Comparison of ENCODE assay signal across 13 cellular contexts in the genomic region with DNA sequence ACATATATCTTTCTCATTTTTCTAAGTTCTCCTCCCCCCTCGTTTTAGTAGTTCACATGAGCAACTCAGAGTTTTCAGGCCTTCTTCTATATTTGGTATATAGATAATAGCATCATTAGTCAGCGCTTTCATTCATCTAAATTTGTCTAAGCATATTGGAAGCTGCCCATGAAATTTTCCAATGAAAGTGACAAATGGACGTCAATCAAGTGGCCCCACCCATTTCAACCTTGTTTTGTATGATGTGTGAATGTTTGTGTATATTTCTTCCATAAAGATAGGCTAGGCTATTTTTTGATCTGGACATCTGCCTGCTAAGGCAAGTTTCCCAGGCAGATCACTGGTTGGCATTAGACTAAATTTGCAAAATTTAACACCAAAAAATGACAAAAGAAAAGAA.
DNase-seq lines count a peak whose midpoint lies in the region; ATAC-seq and TF ChIP-seq lines count a peak whose summit lies in the region.
"Had no signal": no experiment of that assay in that cellular context is flagged by ENCODE, and none has a peak within 500 bp of the region (broad histone marks: within the 10 kb centered on the region; RNA-seq: fewer than 3 reads in every experiment).

No MANE protein-coding gene starts in this region.

- ATAC-seq in heart left ventricle (no peak), Right ventricle myocardium inferior (no peak), HG03460 (IDR thresholded peaks at IDR 0.05; ENCODE audit: unreplicated experiment) (no peak)

- DNase-seq in heart left ventricle (no peak), Right ventricle myocardium inferior (ENCODE audit: missing footprints) (no peak), NCI-H69 (lab: John Stamatoyannopoulos, UW) (peak; percentile 60), epithelial cell of prostate (ENCODE audit: low read depth, low spot score) (no peak), tibial nerve (ENCODE audit: low spot score in 2 of 2) (no peak), GDM1 (lab: John Stamatoyannopoulos, UW) (no peak), CD1c-positive myeloid dendritic cell (ENCODE audit: extremely low spot score) (no peak)
- DNase-seq: activated T-cell treated with anti-CD3 and anti-CD28 coated beads, Interleukin-2, amount 50 U/mL, for 24 hours; endodermal cell; NCI-H345; occipital lobe; stimulated activated CD4-positive, alpha-beta T cell treated with anti-CD3 and anti-CD28 coated beads, Interleukin-1b, Interleukin-23, amount 100 ng/mL, for 48 hours had no signal

- H3K27me3 ChIP-seq in heart left ventricle (no peaks in the 10 kb centered on the region), tibial nerve (no peaks in the 10 kb centered on the region)

- TF ChIP-seq EP300 in tibial nerve (IDR thresholded peaks at IDR 0.05) = no peak

- H3K4me3 ChIP-seq in heart left ventricle = no peak overlapping the region
- no peak overlapping the region for H3K4me3 ChIP-seq in tibial nerve

- WGBS in heart left ventricle, 4 donors = 32 to 35% (median 35%) methylated on average over 3 of the region's 3 CpGs
- WGBS in tibial nerve, 2 donors = 34 to 47% methylated on average over 3 of the region's 3 CpGs

- TF ChIP-seq POLR2A in heart left ventricle (IDR thresholded peaks at IDR 0.05) (no peak), tibial nerve (IDR thresholded peaks at IDR 0.05) (no peak)

- TF ChIP-seq CTCF in heart left ventricle (IDR thresholded peaks at IDR 0.05) (no peak), tibial nerve (IDR thresholded peaks at IDR 0.05) (no peak)

- H3K9me3 ChIP-seq in heart left ventricle = no peaks in the 10 kb centered on the region
- H3K9me3 ChIP-seq in tibial nerve = no peaks in the 10 kb centered on the region

- H3K4me1 ChIP-seq in heart left ventricle = peaks cover 0 to 69% (median 37%) of the 10 kb centered on the region in 12 donors
- H3K4me1 ChIP-seq in tibial nerve = peaks cover 0 to 73% (median 22%) of the 10 kb centered on the region in 4 donors

- H3K27ac ChIP-seq in heart left ventricle (peak overlapping the region in 11 of 12 donors; percentile 16 to 86 (median 59)), epithelial cell of prostate (peak overlapping the region; percentile 45), tibial nerve (peak overlapping the region in 3 of 4 donors; percentile 46 to 93 (median 61))

- H3K36me3 ChIP-seq in heart left ventricle (no peaks in the 10 kb centered on the region), tibial nerve (no peaks in the 10 kb centered on the region)

- intact Hi-C loops in heart left ventricle (cut with DNase I) (loop anchor here in 9 of 10 donors (2.0 to 10.0 kb wide), 12 partner anchors 68 to 430 kb away; a partner anchor contains a TSS), Right ventricle myocardium inferior (cut with DNase I) (loop anchor here (5.0 to 10.0 kb wide), 4 partner anchors 117 to 428 kb away; a partner anchor contains a TSS)
